In genomic region chr1:219916257-219916656, GRCh38 we compare ENCODE assay signal across 29 cellular contexts. TPM values are rescaled to one million over a fixed set of nuclear protein-coding genes. Genes with fewer than 3 reads are reported as not detected.
DNase-seq lines count a peak whose midpoint lies in the region; ATAC-seq, FAIRE-seq and TF ChIP-seq lines count a peak whose summit lies in the region.
"Had no signal": no experiment of that assay in that cellular context is flagged by ENCODE, and none has a peak within 500 bp of the region (broad histone marks: within the 10 kb centered on the region; RNA-seq: fewer than 3 reads in every experiment).

No MANE protein-coding gene starts in this region.

- H3K4me3 ChIP-seq in HEK293 (ENCODE audit: low read depth, low read length) (no peak overlapping the region), K562 (no peak overlapping the region)
- H3K4me3 ChIP-seq: BLaER1 had no signal

- BruUV-seq in K562 (replicated peaks; lab: Mats Ljungman, UMichigan): no TSS peak

- H3K9ac ChIP-seq in K562 (ENCODE audit: insufficient read depth in 1 of 2, low read depth in 2 of 2, low read length in 2 of 2): no peak overlapping the region
- H3K9ac ChIP-seq: BLaER1 had no signal

- no peak for TF ChIP-seq EP300 in K562 (IDR thresholded peaks at IDR 0.05; ENCODE audit: low read length)

- H2AFZ ChIP-seq in K562 (ENCODE audit: low read depth, low read length): no peak overlapping the region

- H3K27ac ChIP-seq in HEK293 (ENCODE audit: extremely low read depth, low read depth, low read length): no peak overlapping the region
- no peak overlapping the region for H3K27ac ChIP-seq in K562 (ENCODE audit: extremely low read depth, low read depth, low read length)
- H3K27ac ChIP-seq: BLaER1 had no signal

- no peaks in the 10 kb centered on the region for H3K27me3 ChIP-seq in K562 (ENCODE audit: control insufficient read depth in 2 of 2, insufficient read depth in 2 of 2, low read length in 2 of 2)
- H3K27me3 ChIP-seq: BLaER1 had no signal

- POLR2A ChIA-PET in HEK293 (lab: Yijun Ruan, JAX): no interaction called here
- POLR2A ChIA-PET in K562 (lab: Yijun Ruan, JAX): interaction anchor here (1.4 kb wide), 1 partner anchor 8 kb away, joined by 5 read pairs; no protein-coding TSS in a partner anchor

- no peaks in the 10 kb centered on the region; the same call in 2 of the 3 replicates for H3K79me2 ChIP-seq in K562 (ENCODE audit: control insufficient read depth, insufficient read depth, low read length)

- H3K4me1 ChIP-seq in HEK293 (ENCODE audit: control insufficient read depth, insufficient read depth, low read length): no peaks in the 10 kb centered on the region
- peaks cover 0 to 4% of the 10 kb centered on the region in 2 experiments; a peak in 3 of 5 replicates for H3K4me1 ChIP-seq in K562 (replicated peaks in 1 of 2; ENCODE audit: control insufficient read depth in 2 of 2, insufficient read depth in 2 of 2, low read length in 2 of 2)
- H3K4me1 ChIP-seq: BE2C, BLaER1 had no signal

- no peak for TF ChIP-seq CTCF in HEK293 (tag by site-specific recombination; IDR thresholded peaks at IDR 0.05)
- TF ChIP-seq CTCF in K562 (IDR thresholded peaks at IDR 0.05 in 2 of 3, conservative IDR thresholded peaks at IDR 0.05 in 1 of 3; ENCODE audit: insufficient read depth in 2 of 3, low read depth in 1 of 3, low read length in 3 of 3): no peak
- no peak for TF ChIP-seq CTCF in type B pancreatic cell (conservative IDR thresholded peaks at IDR 0.05)

- in situ Hi-C loops in K562 (cut with MboI): loop anchor here (10.0 kb wide), 1 partner anchor 611 kb away; no protein-coding TSS in a partner anchor

- intact Hi-C loops in K562 (cut with micrococcal nuclease): no loop called here

- H3K9me3 Mint-ChIP-seq in immature natural killer cell (no peaks in the 10 kb centered on the region), type B pancreatic cell (no peaks in the 10 kb centered on the region)
- H3K9me3 Mint-ChIP-seq: CD14-positive monocyte; CD4-positive, CD25-positive, alpha-beta regulatory T cell; CD8-positive, alpha-beta memory T cell had no signal

- TF ChIP-seq RAD21 in K562 (CRISPR knock-in tag; conservative IDR thresholded peaks at IDR 0.05 in 1 of 2, IDR thresholded peaks at IDR 0.05 in 1 of 2): no peak

- TF ChIP-seq POLR2A in K562 (conservative IDR thresholded peaks at IDR 0.05): no peak

- DNase-seq in K562 (ENCODE audit: extremely low read depth in 1 of 4, low spot score in 3 of 4): no peak
- no peak for DNase-seq in immature natural killer cell
- DNase-seq in type B pancreatic cell (ENCODE audit: extremely low spot score, unreplicated experiment): no peak
- DNase-seq: 8988T; ACHN; BE2C; C1 segment of cervical spinal cord; CD4-positive, alpha-beta memory T cell; CD4-positive, CD25-positive, alpha-beta regulatory T cell; CD8-positive, alpha-beta memory T cell; COR-L47; DMS 273 treated with DMSO at 0.1 percent for 48 hours; DMS153; DMS53; DMS79; DND-41; EL; GF-D8 had no signal

- peaks cover 0 to 4% (median 4%) of the 10 kb centered on the region in 3 donors for H3K27me3 Mint-ChIP-seq in immature natural killer cell (ENCODE audit: low read depth in 3 of 3)
- no peaks in the 10 kb centered on the region for H3K27me3 Mint-ChIP-seq in type B pancreatic cell

- H3K4me1 Mint-ChIP-seq in immature natural killer cell (no peaks in the 10 kb centered on the region), type B pancreatic cell (ENCODE audit: unreplicated experiment) (no peaks in the 10 kb centered on the region)
- H3K4me1 Mint-ChIP-seq: CD14-positive monocyte; CD4-positive, alpha-beta memory T cell; CD4-positive, CD25-positive, alpha-beta regulatory T cell; CD8-positive, alpha-beta memory T cell had no signal

- H4K20me1 ChIP-seq in K562 (replicated peaks; ENCODE audit: control insufficient read depth, insufficient read depth, low read length): no peaks in the 10 kb centered on the region
- H4K20me1 ChIP-seq: BLaER1 had no signal

- H3K36me3 ChIP-seq in HEK293 (ENCODE audit: control insufficient read depth in 2 of 2, insufficient read depth in 1 of 2, low read length in 2 of 2): peaks cover 0 to 7% of the 10 kb centered on the region in 2 experiments; a peak in 1 of 3 replicates
- peaks cover 48% of the 10 kb centered on the region for H3K36me3 ChIP-seq in K562 (ENCODE audit: control insufficient read depth, insufficient read depth, low read length)
- H3K36me3 ChIP-seq: BE2C, BLaER1 had no signal

- ATAC-seq in K562: no peak

- H3K4me3 Mint-ChIP-seq in immature natural killer cell (no peak overlapping the region), type B pancreatic cell (no peak overlapping the region)
- H3K4me3 Mint-ChIP-seq: CD14-positive monocyte; CD4-positive, alpha-beta memory T cell; CD4-positive, CD25-positive, alpha-beta regulatory T cell; CD8-positive, alpha-beta memory T cell had no signal

- CTCF ChIA-PET in HEK293 (lab: Yijun Ruan, JAX): no interaction called here
- CTCF ChIA-PET in K562 (lab: Yijun Ruan, JAX; ENCODE audit: low intra/inter-chr PET ratio): no interaction called here

- FAIRE-seq in G401.6 (lab: Jason Lieb, UNC): peak; percentile 17
- FAIRE-seq in K562 (lab: Jason Lieb, UNC): no peak
- FAIRE-seq: A204.1, GM12891, GM19239 had no signal

- H3K27ac Mint-ChIP-seq in immature natural killer cell: no peak overlapping the region
- no peak overlapping the region for H3K27ac Mint-ChIP-seq in type B pancreatic cell
- H3K27ac Mint-ChIP-seq: CD14-positive monocyte; CD4-positive, alpha-beta memory T cell; CD4-positive, CD25-positive, alpha-beta regulatory T cell; CD8-positive, alpha-beta memory T cell had no signal

- no peaks in the 10 kb centered on the region for H3K9me3 ChIP-seq in HEK293 (ENCODE audit: control insufficient read depth, insufficient read depth, low read depth, low read length)
- H3K9me3 ChIP-seq in K562 (replicated peaks; ENCODE audit: control insufficient read depth, insufficient read depth, low read depth, low read length): no peaks in the 10 kb centered on the region
- H3K9me3 ChIP-seq: BE2C, BLaER1 had no signal

- WGBS in K562 (ENCODE audit: insufficient coverage, low coverage, missing lambda C conversion rate): 80% methylated on average over 1 of the region's 1 CpG

- no peak overlapping the region for H3K4me2 ChIP-seq in K562 (ENCODE audit: insufficient read depth, low read length)
- H3K4me2 ChIP-seq: BLaER1 had no signal

- no peaks in the 10 kb centered on the region for H3K9me1 ChIP-seq in K562 (ENCODE audit: control insufficient read depth, insufficient read depth, low read length)

- H3K36me3 Mint-ChIP-seq in immature natural killer cell (no peaks in the 10 kb centered on the region), type B pancreatic cell (no peaks in the 10 kb centered on the region)
- H3K36me3 Mint-ChIP-seq: CD14-positive monocyte; CD4-positive, alpha-beta memory T cell; CD4-positive, CD25-positive, alpha-beta regulatory T cell; CD8-positive, alpha-beta memory T cell had no signal

TF ChIP-seq in HEK293, 187 proteins besides CTCF, POLR2A, EP300 and RAD21:
- TF ChIP-seq ZNF777 (tag by site-specific recombination; IDR thresholded peaks at IDR 0.05; ENCODE audit: borderline replicate concordance) (no peak), ATF2 (tag by site-specific recombination; IDR thresholded peaks at IDR 0.05; ENCODE audit: low read depth) (peak; percentile 78; the same call in 1 of the 2 replicates)

TF ChIP-seq in K562, 482 proteins besides CTCF, POLR2A, EP300 and RAD21 (continues in another document):
- TF ChIP-seq BRCA1 (IDR thresholded peaks at IDR 0.05) (no peak), BRCA1 (CRISPR knock-in tag; IDR thresholded peaks at IDR 0.05) (no peak), MLX (CRISPR knock-in tag; conservative IDR thresholded peaks at IDR 0.05) (no peak), MCM2 (IDR thresholded peaks at IDR 0.05; ENCODE audit: low read depth) (no peak), ARID2 (IDR thresholded peaks at IDR 0.05) (no peak), ZNF384 (IDR thresholded peaks at IDR 0.05; ENCODE audit: low read depth, low read length) (no peak)

RNA-seq across cellular contexts. Expression of gene SLC30A10, which starts 12.1 kb away (rescaled TPM):
- 24.4 and 39.4 TPM in 2 replicates for total RNA-seq in K562 (2011; cell fraction: chromatin; rRNA removed; ENCODE audit: low replicate concordance)
- 18.3 and 27.1 TPM in 2 replicates for total RNA-seq in K562 (2011; cell fraction: nucleolus; rRNA removed)
- 29.8 and 32.1 TPM in 2 replicates for total RNA-seq in K562 (2011; cell fraction: nucleoplasm; rRNA removed)
- total RNA-seq in K562 (2014; rRNA removed): 5.9 and 7.4 TPM in 2 replicates
- total RNA-seq in K562 (2014; rRNA removed; fragmentation: Illumina TruSeq; extraction: Trizol): 7.1 and 8.1 TPM in 2 replicates
- 3.5 and 3.9 TPM in 2 replicates for total RNA-seq in K562 (2015; rRNA removed; fragmentation: Illumina TruSeq; extraction: Trizol)
- total RNA-seq in K562 (2021): 8.8 and 9.4 TPM in 2 replicates
- 8.9 and 11.3 TPM in 2 replicates for polyA plus RNA-seq in K562 (2011; rRNA removed)
- polyA plus RNA-seq in K562 (2011; cell fraction: cytosol; rRNA removed): 4.9 and 8.9 TPM in 2 replicates
- 18.4 and 35.5 TPM in 2 replicates for polyA plus RNA-seq in K562 (2011; cell fraction: nucleus; rRNA removed)
- polyA plus RNA-seq in K562 (2012): 3.2 and 5.9 TPM in 2 replicates
- 8.0 and 8.4 TPM in 2 replicates for polyA plus RNA-seq in K562 (2014; fragmentation: Illumina TruSeq; extraction: Trizol)
- 1 to 10 TPM; 2.6 to 3.8 TPM for polyA plus RNA-seq in K562 (2014; fragmentation: Nextera tagmentation; extraction: Ambion mirVana)
- polyA plus RNA-seq in K562 (2014; rRNA removed): 9.5 and 10.5 TPM in 2 replicates
- polyA minus RNA-seq in K562 (2011; rRNA and poly(A)+ RNA removed): 6.9 and 7.9 TPM in 2 replicates
- polyA minus RNA-seq in K562 (2011; cell fraction: cytosol; rRNA and poly(A)+ RNA removed): 3.4 and 5.9 TPM in 2 replicates
- polyA minus RNA-seq in K562 (2011; cell fraction: nucleus; rRNA and poly(A)+ RNA removed): 6.9 and 9.4 TPM in 2 replicates
- polyA plus RNA-seq in immature natural killer cell: not detected
- total RNA-seq in type B pancreatic cell (ENCODE audit: low replicate concordance): 2.2 and 3.1 TPM in 2 replicates
- total RNA-seq: A673; CD4-positive, alpha-beta memory T cell; CD4-positive, CD25-positive, alpha-beta regulatory T cell; CD8-positive, alpha-beta memory T cell; Daoy; G401 had no signal
- polyA plus RNA-seq: AG04450; CD14-positive monocyte; CD4-positive, alpha-beta memory T cell; CD4-positive, CD25-positive, alpha-beta regulatory T cell; CD8-positive, alpha-beta memory T cell had no signal
